In the genomic region with DNA sequence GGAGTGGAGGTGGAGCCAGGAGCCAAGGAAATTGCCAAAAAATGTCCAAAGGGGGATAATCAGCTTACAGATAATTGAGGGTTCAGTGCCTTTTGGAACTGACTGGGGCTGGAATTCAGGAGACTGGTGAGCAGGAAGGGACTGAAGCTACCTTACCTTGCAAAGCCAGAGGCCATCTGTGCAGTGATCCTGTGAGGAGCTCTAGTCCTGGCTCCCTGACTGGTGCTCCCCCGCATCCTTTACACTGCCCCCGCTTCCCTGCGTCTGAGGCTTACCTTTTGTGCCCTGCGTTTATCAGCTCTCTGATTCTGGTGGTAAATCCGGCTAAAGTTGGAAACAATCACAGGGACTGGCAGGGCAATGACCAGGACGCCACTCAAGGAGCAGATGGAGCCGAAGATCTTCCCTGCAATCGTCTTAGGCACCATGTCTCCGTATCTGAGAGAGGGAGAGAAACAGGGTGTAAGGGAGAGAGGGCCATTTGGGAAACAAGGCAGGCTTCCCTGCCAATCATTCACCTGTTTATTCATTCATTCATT, we compare ENCODE assay signal across 25 cellular contexts.
"Had no signal": no experiment of that assay in that cellular context is flagged by ENCODE, and none has a peak within 500 bp of the region (broad histone marks: within the 10 kb centered on the region; RNA-seq: fewer than 3 reads in every experiment).

No MANE protein-coding gene starts in this region.

- H3K4me3 ChIP-seq: cardiac muscle cell, MG63, SK-N-MC had no signal

- ATAC-seq: activated CD4-positive, alpha-beta T cell treated with anti-CD3 and anti-CD28 coated beads for 36 hours; activated T-helper 17 cell treated with anti-CD3 and anti-CD28 coated beads, Interleukin-2, amount 50 U/mL, for 72 hours; Panc1; Right ventricle myocardium inferior had no signal

- DNase-seq: activated CD4-positive, alpha-beta memory T cell treated with anti-CD3 and anti-CD28 coated beads, Interleukin-2, amount 10 ng/mL, durations not matched to agents 7 days and 5 days; activated CD4-positive, alpha-beta T cell treated with anti-CD3 and anti-CD28 coated beads for 36 hours; activated CD4-positive, alpha-beta T cell treated with anti-CD3 and anti-CD28 coated beads, Interleukin-2, amount 50 U/mL, for 1 hour; activated gamma-delta T cell; activated naive CD4-positive, alpha-beta T cell treated with anti-CD3 and anti-CD28 coated beads for 36 hours; activated T-cell treated with anti-CD3 and anti-CD28 coated beads for 4 hours; activated T-cell treated with anti-CD3 and anti-CD28 coated beads, Interleukin-2, amount 50 U/mL, for 48 hours; amygdala; brain microvascular endothelial cell; MG63; MV-4-11; NCI-H1105; NCI-H1436; NCI-H1694 treated with DMSO at 0.1 percent for 48 hours; NCI-H2029 treated with DMSO at 0.1 percent for 48 hours; NCI-H524; NK-92 treated with Interleukin-12 subunit alpha and Interleukin-12 subunit beta, amount 100 ng/mL, for 24 hours; OCI-M1; RPMI8226; T-helper 1 cell had no signal
